14 cellular contexts compared by ENCODE assay signal in the genomic region with DNA sequence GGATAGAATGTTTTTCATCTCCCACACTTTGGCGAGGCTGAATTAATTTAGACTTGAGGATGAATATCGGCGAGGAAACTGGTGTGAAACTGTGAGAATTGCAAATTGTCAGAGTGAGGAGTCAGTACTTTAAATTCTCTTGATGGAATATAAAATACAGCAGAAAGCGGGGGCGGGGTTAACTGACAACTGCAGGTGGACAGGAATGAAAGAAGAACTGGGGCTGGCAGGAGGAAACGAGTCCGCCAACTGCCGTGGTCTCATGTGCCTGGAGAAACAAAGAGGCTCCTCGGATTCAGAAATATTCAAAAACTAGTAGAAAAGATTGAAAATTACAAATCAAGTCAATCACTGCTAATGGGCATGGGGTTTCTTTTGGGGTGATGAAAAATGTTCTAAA.
DNase-seq lines count a peak whose midpoint lies in the region; ATAC-seq and TF ChIP-seq lines count a peak whose summit lies in the region.
"Had no signal": no experiment of that assay in that cellular context is flagged by ENCODE, and none has a peak within 500 bp of the region (broad histone marks: within the 10 kb centered on the region; RNA-seq: fewer than 3 reads in every experiment).

No MANE protein-coding gene starts in this region.

- H3K4me1 ChIP-seq in OCI-LY3 (ENCODE audit: low read length) (peaks cover 57% of the 10 kb centered on the region), MM.1S (ENCODE audit: low read length) (no peaks in the 10 kb centered on the region)

- peak overlapping the region; percentile 87 for H3K4me2 ChIP-seq in OCI-LY3 (ENCODE audit: low read length)
- H3K4me2 ChIP-seq in MM.1S (ENCODE audit: low read depth, low read length): no peak overlapping the region

- peaks cover 26% of the 10 kb centered on the region for H3K27me3 Mint-ChIP-seq in stimulated activated memory B cell treated with anti-CD40 and anti-IgM and Interleukin-4, amounts not matched to agents 10 μg/mL and 1 μg/mL and 100 μg/mL, for 72 hours

- no peaks in the 10 kb centered on the region for H3K9me3 Mint-ChIP-seq in stimulated activated memory B cell treated with anti-CD40 and anti-IgM and Interleukin-4, amounts not matched to agents 10 μg/mL and 1 μg/mL and 100 μg/mL, for 72 hours
- H3K9me3 Mint-ChIP-seq: activated T-cell treated with anti-CD3 and anti-CD28 coated beads, Interleukin-2, amount 50 U/mL, for 4 hours; HFFc6 had no signal

- H2AFZ ChIP-seq in OCI-LY3 (ENCODE audit: low read depth, low read length) (peak overlapping the region; percentile 60; the same call in 1 of the 2 replicates), MM.1S (ENCODE audit: low read length) (no peak overlapping the region)

- H3K27ac Mint-ChIP-seq in stimulated activated memory B cell treated with anti-CD40 and anti-IgM and Interleukin-4, amounts not matched to agents 10 μg/mL and 1 μg/mL and 100 μg/mL, for 72 hours: no peak overlapping the region
- H3K27ac Mint-ChIP-seq: CD4-positive, CD25-positive, alpha-beta regulatory T cell; HFFc6 had no signal

- no peaks in the 10 kb centered on the region for H3K27me3 ChIP-seq in OCI-LY3 (ENCODE audit: low read depth, low read length)
- H3K27me3 ChIP-seq in MM.1S (replicated peaks; ENCODE audit: insufficient read depth, low read length): no peaks in the 10 kb centered on the region
- H3K27me3 ChIP-seq: dorsolateral prefrontal cortex had no signal

- no peak for DNase-seq in MM.1S
- DNase-seq in NCI-H2171 treated with DMSO at 0.1 percent for 48 hours (lab: John Stamatoyannopoulos, UW): no peak
- DNase-seq in NCI-H510A (lab: John Stamatoyannopoulos, UW): no peak
- DNase-seq: activated T-cell treated with anti-CD3 and anti-CD28 coated beads, Interleukin-2, amount 50 U/mL, for 4 hours; CD4-positive, CD25-positive, alpha-beta regulatory T cell; GF-D8; HFFc6; NCI-H226 had no signal

- H3K9me3 ChIP-seq in OCI-LY3 (ENCODE audit: insufficient read depth, low read length): no peaks in the 10 kb centered on the region
- H3K9me3 ChIP-seq in MM.1S (replicated peaks; ENCODE audit: insufficient read depth, low read length): no peaks in the 10 kb centered on the region

- H3K36me3 Mint-ChIP-seq in stimulated activated memory B cell treated with anti-CD40 and anti-IgM and Interleukin-4, amounts not matched to agents 10 μg/mL and 1 μg/mL and 100 μg/mL, for 72 hours: no peaks in the 10 kb centered on the region
- H3K36me3 Mint-ChIP-seq: CD4-positive, CD25-positive, alpha-beta regulatory T cell had no signal

- H3K9ac ChIP-seq in OCI-LY3 (ENCODE audit: low read length) (peak overlapping the region; percentile 61), MM.1S (ENCODE audit: low read length) (no peak overlapping the region)

- H3K36me3 ChIP-seq in OCI-LY3 (replicated peaks; ENCODE audit: low read depth, low read length) (no peaks in the 10 kb centered on the region), MM.1S (replicated peaks; ENCODE audit: insufficient read depth, low read length) (no peaks in the 10 kb centered on the region)

- H3K9me2 ChIP-seq in MM.1S (replicated peaks; ENCODE audit: insufficient read depth, low read length): no peaks in the 10 kb centered on the region

- H3K4me3 ChIP-seq in OCI-LY3 (ENCODE audit: low read length): peak overlapping the region; percentile 65
- H3K4me3 ChIP-seq in MM.1S (ENCODE audit: low read length): no peak overlapping the region
- H3K4me3 ChIP-seq: dorsolateral prefrontal cortex had no signal

- TF ChIP-seq CTCF in OCI-LY3 (IDR thresholded peaks at IDR 0.05; ENCODE audit: low read depth, low read length) (no peak), MM.1S (IDR thresholded peaks at IDR 0.05; ENCODE audit: low read length) (no peak)

- H4K20me1 ChIP-seq in OCI-LY3 (ENCODE audit: insufficient read depth, low read length) (no peaks in the 10 kb centered on the region), MM.1S (ENCODE audit: insufficient read depth, low read length) (no peaks in the 10 kb centered on the region)

- H3F3A ChIP-seq in MM.1S (ENCODE audit: insufficient read depth, low read length): no peaks in the 10 kb centered on the region

- H3K27ac ChIP-seq in OCI-LY3 (ENCODE audit: low read length) (peak overlapping the region; percentile 88), MM.1S (ENCODE audit: low read length) (no peak overlapping the region)
- H3K27ac ChIP-seq: RWPE1 had no signal

- no peaks in the 10 kb centered on the region for H3K79me2 ChIP-seq in OCI-LY3 (ENCODE audit: low read length)
- no peaks in the 10 kb centered on the region for H3K79me2 ChIP-seq in MM.1S (ENCODE audit: low read length)

- H3K4me1 Mint-ChIP-seq in stimulated activated memory B cell treated with anti-CD40 and anti-IgM and Interleukin-4, amounts not matched to agents 10 μg/mL and 1 μg/mL and 100 μg/mL, for 72 hours: peaks cover 8% of the 10 kb centered on the region

- H3K4me3 Mint-ChIP-seq in stimulated activated memory B cell treated with anti-CD40 and anti-IgM and Interleukin-4, amounts not matched to agents 10 μg/mL and 1 μg/mL and 100 μg/mL, for 72 hours: peak overlapping the region; percentile 35
- H3K4me3 Mint-ChIP-seq: activated T-cell treated with anti-CD3 and anti-CD28 coated beads, Interleukin-2, amount 50 U/mL, for 4 hours; CD4-positive, CD25-positive, alpha-beta regulatory T cell; HFFc6 had no signal

- ATAC-seq in GM19372 (IDR thresholded peaks at IDR 0.05; ENCODE audit: low read depth, unreplicated experiment) (peak; percentile 67), HG02885 (IDR thresholded peaks at IDR 0.05; ENCODE audit: poor library complexity, unreplicated experiment) (peak; percentile 78)
- ATAC-seq in stimulated activated memory B cell treated with anti-CD40 and anti-IgM and Interleukin-4, amounts not matched to agents 10 μg/mL and 1 μg/mL and 100 μg/mL, for 72 hours: no peak
- ATAC-seq: activated T-cell treated with anti-CD3 and anti-CD28 coated beads, Interleukin-2, amount 50 U/mL, for 4 hours had no signal
